In genomic region chr3:58334013-58334321, GRCh38 we compare ENCODE assay signal across 8 cellular contexts. TPM values are rescaled to one million over a fixed set of nuclear protein-coding genes. Genes with fewer than 3 reads are reported as not detected.
A peak's percentile ranks its signal among the peaks of the same experiment; 100 is the strongest.
DNase-seq lines count a peak whose midpoint lies in the region; ATAC-seq and TF ChIP-seq lines count a peak whose summit lies in the region.

No MANE protein-coding gene starts in this region.

- H3K27ac ChIP-seq in OCI-LY7 (ENCODE audit: low read depth, low read length, poor library complexity, severe bottlenecking) (peak overlapping the region; percentile 82), osteoblast (ENCODE audit: low read depth, low read length) (peak overlapping the region; percentile 96), foreskin keratinocyte (no peak overlapping the region)

- intact Hi-C loops in OCI-LY7 (cut with micrococcal nuclease; ENCODE audit: unreplicated experiment): loop anchor here (5.0 kb wide), 1 partner anchor 98 kb away; the partner anchor contains the start of gene PDHB

- H3K9me3 ChIP-seq in OCI-LY7 (ENCODE audit: low read length) (no peaks in the 10 kb centered on the region), osteoblast (ENCODE audit: low read depth, low read length) (no peaks in the 10 kb centered on the region)

- BruUV-seq in OCI-LY7 (replicated peaks; lab: Mats Ljungman, UMichigan): no TSS peak

- H3K4me2 ChIP-seq in OCI-LY7 (ENCODE audit: low read length): peak overlapping the region; percentile 96
- H3K4me2 ChIP-seq in osteoblast (ENCODE audit: insufficient read depth, low read length): peak overlapping the region; percentile 94

- H4K20me1 ChIP-seq in OCI-LY7 (ENCODE audit: insufficient read depth, low read length) (no peaks in the 10 kb centered on the region), osteoblast (ENCODE audit: insufficient read depth, low read length) (no peaks in the 10 kb centered on the region)

- H3K27me3 ChIP-seq in osteoblast (ENCODE audit: insufficient read depth, low read length) (no peaks in the 10 kb centered on the region), foreskin keratinocyte (no peaks in the 10 kb centered on the region)

- no peaks in the 10 kb centered on the region for H3K9me2 ChIP-seq in OCI-LY7 (ENCODE audit: insufficient read depth, low read length)

- CTCF ChIA-PET in OCI-LY7 (lab: Charles Lee; ENCODE audit: unreplicated experiment): interaction anchor here (0.6 to 1.3 kb wide), 5 partner anchors 8 to 22 kb away, joined by 3 to 4 read pairs (median 4); no protein-coding TSS in a partner anchor
- CTCF ChIA-PET in HEK293T (lab: Yijun Ruan, JAX): interaction anchor here (1.0 kb wide), 2 partner anchors 34 to 159 kb away, joined by 3 read pairs; no protein-coding TSS in a partner anchor
- CTCF ChIA-PET in GM10248 (lab: Yijun Ruan, JAX): interaction anchor here (0.6 to 11.5 kb wide), 17 partner anchors 8 to 292 kb away, joined by 3 to 101 read pairs (median 6); partner anchors contain the start of genes HTD2 and RPP14

- TF ChIP-seq CTCF in OCI-LY7 (conservative IDR thresholded peaks at IDR 0.05; ENCODE audit: low read length) (no peak), osteoblast (IDR thresholded peaks at IDR 0.05; ENCODE audit: extremely low read depth, low read depth, low read length) (no peak), foreskin keratinocyte (conservative IDR thresholded peaks at IDR 0.05) (no peak), GM10248 (IDR thresholded peaks at IDR 0.05; ENCODE audit: control extremely low read depth, extremely low read depth, low read depth, missing control alignments) (no peak)

- peaks cover 62% of the 10 kb centered on the region for H3K4me1 ChIP-seq in OCI-LY7 (ENCODE audit: insufficient read depth, low read length, poor library complexity, severe bottlenecking)
- peaks cover 34% of the 10 kb centered on the region for H3K4me1 ChIP-seq in osteoblast (ENCODE audit: insufficient read depth, low read length)
- H3K4me1 ChIP-seq in foreskin keratinocyte: peaks cover 11% of the 10 kb centered on the region

- H3K4me3 ChIP-seq in OCI-LY7 (ENCODE audit: low read depth, low read length, poor library complexity, severe bottlenecking) (peak overlapping the region; percentile 80), osteoblast (ENCODE audit: insufficient read depth, low read length) (peak overlapping the region; percentile 87)

- H3K79me2 ChIP-seq in OCI-LY7 (ENCODE audit: insufficient read depth, low read depth, low read length) (peaks cover 66% of the 10 kb centered on the region), osteoblast (ENCODE audit: insufficient read depth, low read length) (peaks cover 41% of the 10 kb centered on the region)

- no peak for ATAC-seq in foreskin keratinocyte

- H2AFZ ChIP-seq in OCI-LY7 (ENCODE audit: low read length): no peak overlapping the region; the same call in 1 of the 2 replicates
- no peak overlapping the region for H2AFZ ChIP-seq in osteoblast (ENCODE audit: low read length)

- peaks cover 30% of the 10 kb centered on the region for H3K36me3 ChIP-seq in OCI-LY7 (ENCODE audit: insufficient read depth, low read length)
- H3K36me3 ChIP-seq in osteoblast (ENCODE audit: insufficient read depth, low read length): no peaks in the 10 kb centered on the region

- POLR2A ChIA-PET in OCI-LY7 (lab: Charles Lee) (interaction anchor here (0.7 to 19.4 kb wide), 9 partner anchors 10 to 158 kb away, joined by 3 to 711 read pairs (median 3); partner anchors contain the start of genes HTD2 and RPP14), HEK293T (lab: Yijun Ruan, JAX) (interaction anchor here (1.0 to 1.5 kb wide), 2 partner anchors 9 to 156 kb away, joined by 3 to 4 read pairs; no protein-coding TSS in a partner anchor), GM10248 (lab: Yijun Ruan, JAX) (no interaction called here)

- peak; percentile 85 for DNase-seq in COLO829 (ENCODE audit: low spot score)
- no peak for DNase-seq in OCI-LY7 (ENCODE audit: low spot score)
- peak; percentile 66 for DNase-seq in epidermal melanocyte (ENCODE audit: insufficient read length, low spot score)
- DNase-seq in osteoblast (ENCODE audit: insufficient read length, low spot score, missing footprints): peak; percentile 41
- DNase-seq in stimulated activated CD4-positive, alpha-beta T cell treated with anti-CD3 and anti-CD28 coated beads, Interleukin-1b, Interleukin-23, amount 100 ng/mL, for 48 hours: no peak
- no peak for DNase-seq in HEK293T (ENCODE audit: extremely low spot score)
- DNase-seq in foreskin keratinocyte: no peak
- no peak for DNase-seq in GM10248 (ENCODE audit: extremely low spot score)

TF ChIP-seq in HEK293T, 16 proteins besides CTCF, POLR2A, EP300 and RAD21:
- TF ChIP-seq FOXM1 (IDR thresholded peaks at IDR 0.05; ENCODE audit: borderline replicate concordance): no peak
- no peak for TF ChIP-seq BHLHE40 (IDR thresholded peaks at IDR 0.05; ENCODE audit: borderline replicate concordance)
- no peak for TF ChIP-seq LEF1 (IDR thresholded peaks at IDR 0.05; ENCODE audit: borderline replicate concordance)
- TF ChIP-seq FOXK2 (IDR thresholded peaks at IDR 0.05): no peak
- no peak for TF ChIP-seq HDGF (IDR thresholded peaks at IDR 0.05; ENCODE audit: borderline replicate concordance)
- no peak for TF ChIP-seq ARNT (IDR thresholded peaks at IDR 0.05)

RNA-seq across cellular contexts. Expression of gene PXK, which starts 1.3 kb away (rescaled TPM):
- total RNA-seq in OCI-LY7 (2014; rRNA removed; shearing (Covaris generic)): 51.3 and 68.7 TPM in 2 replicates
- total RNA-seq in OCI-LY7 (2022) (125 and 146 TPM in 2 replicates), osteoblast (77.4 and 87.8 TPM in 2 replicates), foreskin keratinocyte (14.5 and 18.8 TPM in 2 replicates)
- polyA plus RNA-seq in foreskin keratinocyte: 7.9 and 8.0 TPM in 2 replicates

RNA-seq across cellular contexts. Expression of gene HTD2, which starts 27.6 kb away (rescaled TPM):
- total RNA-seq in OCI-LY7 (2014; rRNA removed; shearing (Covaris generic)): 6.4 and 10.0 TPM in 2 replicates
- total RNA-seq in OCI-LY7 (2022): 8.0 and 13.0 TPM in 2 replicates
- total RNA-seq in osteoblast: 6.2 TPM in 2 replicates
- 6.5 and 7.5 TPM in 2 replicates for total RNA-seq in foreskin keratinocyte
- 5.2 and 7.0 TPM in 2 replicates for polyA plus RNA-seq in foreskin keratinocyte

RNA-seq across cellular contexts. Expression of gene RPP14, which starts 27.9 kb away (rescaled TPM):
- 10.2 and 12.8 TPM in 2 replicates for total RNA-seq in OCI-LY7 (2014; rRNA removed; shearing (Covaris generic))
- total RNA-seq in OCI-LY7 (2022): 20.3 and 21.3 TPM in 2 replicates
- total RNA-seq in osteoblast: 13.0 and 13.4 TPM in 2 replicates
- 13.5 and 13.6 TPM in 2 replicates for total RNA-seq in foreskin keratinocyte
- polyA plus RNA-seq in foreskin keratinocyte: 8.3 and 8.7 TPM in 2 replicates

Comparison
In these comparisons a context has a peak if more than half of its experiments do, and no peak if none do; other contexts are left out.
1. DNase-seq: peak in COLO829 (single experiment), epidermal melanocyte (single experiment) and osteoblast (single experiment); none in OCI-LY7 (single experiment), stimulated activated CD4-positive, alpha-beta T cell treated with anti-CD3 and anti-CD28 coated beads, Interleukin-1b, Interleukin-23, amount 100 ng/mL, for 48 hours (single experiment), HEK293T (single experiment), foreskin keratinocyte (0 of 2) and GM10248 (single experiment).